Comparison of ENCODE assay signal across 21 cellular contexts in the genomic region with DNA sequence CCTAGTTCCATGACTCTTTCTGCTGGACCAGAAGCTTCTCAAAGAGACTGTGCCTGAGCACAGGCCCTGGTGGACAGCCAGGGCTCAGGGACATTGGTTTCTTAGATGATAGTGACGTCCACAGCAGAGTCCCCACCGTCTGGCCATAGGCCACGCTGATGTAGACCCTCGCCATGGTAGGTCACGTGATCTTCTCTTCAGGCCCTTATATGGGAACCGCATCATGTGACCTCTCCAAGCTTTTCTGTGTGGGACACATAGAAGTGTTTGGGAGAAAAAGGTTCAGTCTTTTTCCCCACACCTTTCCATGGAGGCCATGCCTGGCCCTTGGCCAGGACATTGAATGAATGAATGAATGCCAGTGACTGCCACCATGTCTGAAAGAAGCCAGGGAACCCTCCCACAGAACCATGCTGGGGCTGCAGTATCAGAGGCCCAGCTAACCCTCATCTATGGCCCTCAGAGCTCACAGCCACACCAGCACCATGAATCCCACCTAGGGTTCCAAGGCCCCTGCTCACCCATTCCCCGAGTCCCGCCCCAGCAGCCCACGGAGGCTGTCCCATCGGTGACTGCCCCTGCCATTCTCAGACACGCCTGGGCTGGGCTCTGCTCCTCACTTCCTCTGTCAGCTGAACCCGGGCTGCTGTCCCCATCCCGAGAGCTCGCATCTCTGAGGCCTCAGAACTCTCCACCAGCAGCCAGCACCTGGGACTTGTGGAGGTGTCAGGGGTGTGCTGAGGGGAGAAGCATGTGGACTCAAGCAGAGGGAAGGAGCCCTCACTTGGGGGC.
"Had no signal": no experiment of that assay in that cellular context is flagged by ENCODE, and none has a peak within 500 bp of the region (broad histone marks: within the 10 kb centered on the region; RNA-seq: fewer than 3 reads in every experiment).

No MANE protein-coding gene starts in this region.

- H3K36me3 ChIP-seq: neural progenitor cell, ovary, sigmoid colon, tibial artery had no signal

- H2AFZ ChIP-seq: neural progenitor cell had no signal

- DNase-seq: effector CD4-positive, alpha-beta T cell; hypothalamus; immature natural killer cell; islet precursor cell; mesenchymal stem cell; naive thymus-derived CD4-positive, alpha-beta T cell; nucleus accumbens; ovary; psoas muscle; right cardiac atrium; sigmoid colon; stimulated activated CD4-positive, alpha-beta T cell treated with anti-CD3 and anti-CD28 coated beads, Interleukin-4, amount 100 ng/mL, for 4 hours; stimulated activated naive CD8-positive, alpha-beta T cell treated with anti-CD3 and anti-CD28 coated beads, Interleukin-15, Interleukin-2, amounts not matched to agents 100 U/mL and 50 U/mL, for 24 hours; substantia nigra; testis; tibial artery had no signal

- H3K4me2 ChIP-seq: neural progenitor cell had no signal

- H3K4me1 ChIP-seq: neural progenitor cell, psoas muscle, sigmoid colon, tibial artery had no signal

- ATAC-seq: naive thymus-derived CD4-positive, alpha-beta T cell; psoas muscle; right cardiac atrium; stimulated activated memory B cell treated with anti-CD40 and anti-IgM and Interleukin-4, amounts not matched to agents 10 μg/mL and 1 μg/mL and 100 μg/mL, for 72 hours; stimulated activated naive CD8-positive, alpha-beta T cell treated with anti-CD3 and anti-CD28 coated beads, Interleukin-15, Interleukin-2, amounts not matched to agents 100 U/mL and 50 U/mL, for 24 hours had no signal

- H3K27me3 ChIP-seq: neural progenitor cell, ovary, testis had no signal

- H3K9me3 ChIP-seq: ovary, psoas muscle, sigmoid colon, testis, tibial artery had no signal

- H3K27ac ChIP-seq: dorsolateral prefrontal cortex, neural progenitor cell, ovary, psoas muscle, sigmoid colon, testis, tibial artery had no signal

- FAIRE-seq: colon, frontal cortex had no signal

- H3K4me3 ChIP-seq: dorsolateral prefrontal cortex, neural progenitor cell, ovary, psoas muscle, sigmoid colon, testis, tibial artery had no signal

- H3K9ac ChIP-seq: neural progenitor cell had no signal
